Comparison of ENCODE assay signal across 28 cellular contexts in genomic region chr1:219782311-219782710, GRCh38.
"Had no signal": no experiment of that assay in that cellular context is flagged by ENCODE, and none has a peak within 500 bp of the region (broad histone marks: within the 10 kb centered on the region; RNA-seq: fewer than 3 reads in every experiment).

No MANE protein-coding gene starts in this region.

- H3K4me2 ChIP-seq: KMS-11 had no signal

- H3K4me3 ChIP-seq: breast epithelium, MG63, SK-N-MC had no signal

- H3K9ac ChIP-seq: KMS-11 had no signal

- H3K36me3 ChIP-seq: breast epithelium, MG63 had no signal

- H3K27me3 ChIP-seq: breast epithelium, MG63 had no signal

- H3K4me1 ChIP-seq: breast epithelium had no signal

- H3K27ac ChIP-seq: breast epithelium, KMS-11, SK-N-MC had no signal

- FAIRE-seq: RCC 7860 had no signal

- ATAC-seq: activated CD8-positive, alpha-beta T cell treated with anti-CD3 and anti-CD28 coated beads, Interleukin-2, amount 10 ng/mL, durations not matched to agents 7 days and 5 days; PC-3; T-cell had no signal

- DNase-seq: activated CD4-positive, alpha-beta T cell treated with anti-CD3 and anti-CD28 coated beads for 48 hours; activated CD4-positive, alpha-beta T cell treated with anti-CD3 and anti-CD28 coated beads, Interleukin-2, amount 50 U/mL, for 4 hours; activated CD4-positive, CD25-positive, alpha-beta regulatory T cell treated with anti-CD3 and anti-CD28 coated beads, Interleukin-2, amount 50 U/mL, for 72 hours; activated CD8-positive, alpha-beta memory T cell treated with anti-CD3 and anti-CD28 coated beads, Interleukin-2, amount 50 U/mL, for 48 hours; activated CD8-positive, alpha-beta T cell treated with anti-CD3 and anti-CD28 coated beads, Interleukin-2, amount 10 ng/mL, durations not matched to agents 7 days and 5 days; activated effector memory CD4-positive, alpha-beta T cell treated with Interleukin-2 at 50 U/mL for 16 hours; activated naive CD4-positive, alpha-beta T cell; activated T-cell treated with anti-CD3 and anti-CD28 coated beads, Interleukin-2, amount 50 U/mL, for 24 hours; aorta; caudate nucleus; MG63; MV-4-11; NCI-H1105; NCI-H1436; NCI-H1694 treated with DMSO at 0.1 percent for 48 hours; NCI-H2029 treated with DMSO at 0.1 percent for 48 hours; NCI-H446; NCI-H774; NK-92 treated with Interleukin-12 subunit alpha and Interleukin-12 subunit beta, amount 100 ng/mL, for 24 hours; PC-3; SIG-M5; T-cell; T-helper 2 cell; T1000 had no signal
